ENCODE assay signal across 9 cellular contexts in genomic region chr7:116528008-116528789, GRCh38. TPM values are rescaled to one million over a fixed set of nuclear protein-coding genes. Genes with fewer than 3 reads are reported as not detected.
DNase-seq lines count a peak whose midpoint lies in the region; FAIRE-seq lines count a peak whose summit lies in the region.
"Had no signal": no experiment of that assay in that cellular context is flagged by ENCODE, and none has a peak within 500 bp of the region (broad histone marks: within the 10 kb centered on the region; RNA-seq: fewer than 3 reads in every experiment).

No MANE protein-coding gene starts in this region.

- H3K4me3 ChIP-seq in small intestine (ENCODE audit: low read depth in 1 of 2, low read length in 2 of 2): no peak overlapping the region

- no peak overlapping the region for H3K27ac Mint-ChIP-seq in activated naive CD8-positive, alpha-beta T cell treated with anti-CD3 and anti-CD28 coated beads for 36 hours

- no peaks in the 10 kb centered on the region for H3K9me3 Mint-ChIP-seq in activated naive CD8-positive, alpha-beta T cell treated with anti-CD3 and anti-CD28 coated beads for 36 hours

- peak overlapping the region in 1 of 2 donors; percentile 73 for H3K27ac ChIP-seq in small intestine (ENCODE audit: low read depth in 1 of 2, low read length in 1 of 2)
- H3K27ac ChIP-seq: 22Rv1 had no signal

- H3K36me3 ChIP-seq in small intestine (ENCODE audit: control insufficient read depth in 2 of 2, insufficient read depth in 2 of 2, low read length in 2 of 2): no peaks in the 10 kb centered on the region

- H3K36me3 Mint-ChIP-seq in activated naive CD8-positive, alpha-beta T cell treated with anti-CD3 and anti-CD28 coated beads for 36 hours: no peaks in the 10 kb centered on the region

- H3K4me1 Mint-ChIP-seq in activated naive CD8-positive, alpha-beta T cell treated with anti-CD3 and anti-CD28 coated beads for 36 hours: peaks cover 28% of the 10 kb centered on the region

- 52 to 78% (median 65%) methylated on average over 3 of the region's 3 CpGs for WGBS in small intestine, 3 donors

- FAIRE-seq in small intestine (lab: Jason Lieb, UNC): no peak

- H3K4me1 ChIP-seq in small intestine (ENCODE audit: control insufficient read depth in 2 of 2, insufficient read depth in 1 of 2, low read depth in 1 of 2, low read length in 1 of 2): peaks cover 2 to 3% of the 10 kb centered on the region in 2 donors

- no peak overlapping the region for H3K4me3 Mint-ChIP-seq in activated naive CD8-positive, alpha-beta T cell treated with anti-CD3 and anti-CD28 coated beads for 36 hours

- H3K9me3 ChIP-seq in small intestine (ENCODE audit: control insufficient read depth, low read depth): no peaks in the 10 kb centered on the region

- no peaks in the 10 kb centered on the region for H3K27me3 ChIP-seq in small intestine (ENCODE audit: control insufficient read depth in 2 of 2, insufficient read depth in 2 of 2, low read length in 2 of 2)

- H3K27me3 Mint-ChIP-seq in activated naive CD8-positive, alpha-beta T cell treated with anti-CD3 and anti-CD28 coated beads for 36 hours: peaks cover 75% of the 10 kb centered on the region

- DNase-seq in DMS53 (lab: John Stamatoyannopoulos, UW) (peak; percentile 11), DMS53 treated with DMSO at 0.1 percent for 48 hours (lab: John Stamatoyannopoulos, UW; ENCODE audit: unreplicated experiment) (no peak), dermis blood vessel endothelial cell (peak; percentile 92), mucosa of gallbladder (ENCODE audit: low spot score) (peak; percentile 39), small intestine (no peak), NCI-H446 treated with DMSO at 0.1 percent for 48 hours (lab: John Stamatoyannopoulos, UW) (no peak), NAMALWA (ENCODE audit: low spot score) (no peak)
- DNase-seq in activated naive CD8-positive, alpha-beta T cell treated with anti-CD3 and anti-CD28 coated beads for 36 hours: no peak

RNA-seq across cellular contexts. Expression of gene CAV1, which starts 3.4 kb away (rescaled TPM):
- total RNA-seq in dermis blood vessel endothelial cell (1,771 and 3,866 TPM in 2 replicates), mucosa of gallbladder (239 TPM)
- 1 to 10 TPM; 1.4 to 1.5 TPM for total RNA-seq in activated naive CD8-positive, alpha-beta T cell treated with anti-CD3 and anti-CD28 coated beads for 36 hours
- polyA plus RNA-seq in small intestine: 10 to 100 TPM in 1 of 3 donors, 1 to 10 TPM in 2; 3.1 to 57.3 (median 8.9) TPM

RNA-seq across cellular contexts. Expression of gene CAV2, which starts 28.7 kb away (rescaled TPM):
- 247 and 291 TPM in 2 replicates for total RNA-seq in dermis blood vessel endothelial cell
- total RNA-seq in mucosa of gallbladder: 91.3 TPM
- not detected for total RNA-seq in activated naive CD8-positive, alpha-beta T cell treated with anti-CD3 and anti-CD28 coated beads for 36 hours
- 10 to 100 TPM in 1 of 3 donors, 1 to 10 TPM in 2; 7.2 to 17.2 (median 7.3) TPM for polyA plus RNA-seq in small intestine

Comparison
In these comparisons a context has a peak if more than half of its experiments do, and no peak if none do; other contexts are left out.
1. DNase-seq: peak in DMS53 (single experiment), dermis blood vessel endothelial cell (single experiment) and mucosa of gallbladder (single experiment); none in DMS53 treated with DMSO at 0.1 percent for 48 hours (single experiment), activated naive CD8-positive, alpha-beta T cell treated with anti-CD3 and anti-CD28 coated beads for 36 hours (single experiment), small intestine (single experiment), NCI-H446 treated with DMSO at 0.1 percent for 48 hours (single experiment) and NAMALWA (single experiment).
2. RNA of gene CAV1, which starts 3.4 kb away (total RNA-seq): 1,771 to 3,866 TPM in dermis blood vessel endothelial cell and 239 TPM in mucosa of gallbladder (single experiment); 1.4 to 1.5 TPM in activated naive CD8-positive, alpha-beta T cell treated with anti-CD3 and anti-CD28 coated beads for 36 hours; every median in the first group is over 10 times any median in the second.
3. RNA of gene CAV2, which starts 28.7 kb away (total RNA-seq): 247 to 291 TPM in dermis blood vessel endothelial cell and 91.3 TPM in mucosa of gallbladder (single experiment); not detected in activated naive CD8-positive, alpha-beta T cell treated with anti-CD3 and anti-CD28 coated beads for 36 hours; every median in the first group is over 10 times any median in the second.